Comparison of ENCODE assay signal across 1 cellular context in the genomic region with DNA sequence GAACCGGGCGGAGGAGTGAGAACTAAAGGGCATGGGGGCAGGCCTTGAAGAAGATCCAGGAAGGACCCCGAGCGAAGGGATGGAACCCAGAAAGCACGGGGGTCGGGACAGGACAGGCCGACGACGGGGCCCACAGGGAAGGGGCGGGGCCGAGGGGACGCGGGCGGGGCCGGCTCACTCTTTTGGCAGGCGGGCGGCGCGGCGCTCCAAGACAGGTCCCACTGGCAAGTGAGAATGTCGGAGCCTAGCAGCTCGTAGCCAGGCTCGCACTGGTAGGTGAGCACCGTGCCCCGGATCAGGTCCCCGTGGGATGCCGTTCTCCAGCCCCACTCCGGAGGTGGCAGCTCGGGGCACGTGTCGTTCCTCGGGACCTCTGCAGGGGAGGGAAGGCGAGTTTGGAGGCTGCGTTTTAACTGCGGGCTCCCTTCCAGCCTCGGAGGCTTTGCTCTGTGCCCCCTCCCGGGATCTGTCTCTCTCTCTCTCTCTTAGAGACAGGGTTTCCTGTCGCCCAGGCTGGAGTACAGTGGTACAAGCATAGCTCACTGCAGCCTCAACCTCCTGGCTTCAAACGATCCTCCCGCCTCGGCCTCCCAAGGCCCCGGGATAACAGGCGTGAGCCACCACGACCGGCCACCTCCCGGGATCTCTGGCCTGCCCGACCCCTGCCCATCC.
TF ChIP-seq lines count a peak whose summit lies in the region.

No MANE protein-coding gene starts in this region.

TF ChIP-seq in WTC11, 78 proteins besides CTCF, POLR2A, EP300 and RAD21 (continued from another document):
- TF ChIP-seq NR2C2 (CRISPR knock-in tag; IDR thresholded peaks at IDR 0.05) (no peak), ELF4 (CRISPR knock-in tag; IDR thresholded peaks at IDR 0.05; ENCODE audit: low read depth) (no peak), TEAD4 (CRISPR knock-in tag; IDR thresholded peaks at IDR 0.05) (no peak), NFATC4 (CRISPR knock-in tag; IDR thresholded peaks at IDR 0.05) (no peak)
- TF ChIP-seq, protein P1, sequence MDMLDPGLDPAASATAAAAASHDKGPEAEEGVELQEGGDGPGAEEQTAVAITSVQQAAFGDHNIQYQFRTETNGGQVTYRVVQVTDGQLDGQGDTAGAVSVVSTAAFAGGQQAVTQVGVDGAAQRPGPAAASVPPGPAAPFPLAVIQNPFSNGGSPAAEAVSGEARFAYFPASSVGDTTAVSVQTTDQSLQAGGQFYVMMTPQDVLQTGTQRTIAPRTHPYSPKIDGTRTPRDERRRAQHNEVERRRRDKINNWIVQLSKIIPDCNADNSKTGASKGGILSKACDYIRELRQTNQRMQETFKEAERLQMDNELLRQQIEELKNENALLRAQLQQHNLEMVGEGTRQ (CRISPR knock-in tag; IDR thresholded peaks at IDR 0.05), result peak; percentile 11; the same call in 1 of the 2 replicates
